Comparison of ENCODE assay signal across 1 cellular context in the genomic region with DNA sequence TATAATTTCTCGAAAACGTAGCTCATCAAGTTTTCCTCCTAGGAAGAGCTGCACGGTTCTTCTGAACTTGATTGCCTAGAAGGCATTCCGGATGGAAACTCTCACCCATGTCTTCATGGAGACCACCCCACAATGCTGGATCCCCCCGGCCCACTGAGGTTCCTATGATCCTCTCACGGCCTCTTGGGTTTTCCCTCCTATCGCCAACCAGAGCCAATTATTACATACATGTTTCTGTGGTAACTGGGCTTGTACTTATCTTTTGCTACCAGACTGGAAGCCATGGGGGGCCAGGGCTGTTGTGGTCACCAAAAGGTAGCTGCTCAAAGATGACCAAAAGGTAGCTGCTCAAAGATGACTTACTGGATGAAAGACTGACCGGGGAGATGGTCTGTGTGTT.
TF ChIP-seq lines count a peak whose summit lies in the region.

No MANE protein-coding gene starts in this region.

TF ChIP-seq in IMR-90, 13 proteins besides CTCF, POLR2A, EP300 and RAD21:
- no peak for TF ChIP-seq MAZ (IDR thresholded peaks at IDR 0.05; ENCODE audit: borderline replicate concordance, low read depth, low read length)
- TF ChIP-seq RCOR1 (IDR thresholded peaks at IDR 0.05; ENCODE audit: insufficient replicate concordance, low read length): no peak
- no peak for TF ChIP-seq NFE2L2 (IDR thresholded peaks at IDR 0.05; ENCODE audit: low read depth, low read length)
- no peak for TF ChIP-seq MAFK (IDR thresholded peaks at IDR 0.05; ENCODE audit: low read depth, low read length)
- TF ChIP-seq, protein P1, sequence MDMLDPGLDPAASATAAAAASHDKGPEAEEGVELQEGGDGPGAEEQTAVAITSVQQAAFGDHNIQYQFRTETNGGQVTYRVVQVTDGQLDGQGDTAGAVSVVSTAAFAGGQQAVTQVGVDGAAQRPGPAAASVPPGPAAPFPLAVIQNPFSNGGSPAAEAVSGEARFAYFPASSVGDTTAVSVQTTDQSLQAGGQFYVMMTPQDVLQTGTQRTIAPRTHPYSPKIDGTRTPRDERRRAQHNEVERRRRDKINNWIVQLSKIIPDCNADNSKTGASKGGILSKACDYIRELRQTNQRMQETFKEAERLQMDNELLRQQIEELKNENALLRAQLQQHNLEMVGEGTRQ (IDR thresholded peaks at IDR 0.05; ENCODE audit: low read depth, low read length): no peak
- no peak for TF ChIP-seq SMC3 (IDR thresholded peaks at IDR 0.05; ENCODE audit: low read depth, low read length)
- no peak for TF ChIP-seq FOS (IDR thresholded peaks at IDR 0.05; ENCODE audit: low read depth, low read length)
- no peak for TF ChIP-seq RFX5 (IDR thresholded peaks at IDR 0.05; ENCODE audit: low read depth, low read length)
